Comparison of ENCODE assay signal across 8 cellular contexts in genomic region chr9:135751501-135751900, GRCh38. TPM values are rescaled to one million over a fixed set of nuclear protein-coding genes. Genes with fewer than 3 reads are reported as not detected.
"Had no signal": no experiment of that assay in that cellular context is flagged by ENCODE, and none has a peak within 500 bp of the region (broad histone marks: within the 10 kb centered on the region; RNA-seq: fewer than 3 reads in every experiment).

No MANE protein-coding gene starts in this region.

- H3K9me3 ChIP-seq: HAP-1 had no signal

- H3K27ac Mint-ChIP-seq: HFFc6 had no signal

- H3K4me3 Mint-ChIP-seq: HFFc6 had no signal

- DNase-seq: GM23248, HFFc6, IMR-90, KBM-7 had no signal

- H3K4me1 ChIP-seq: HAP-1 had no signal

- H3K36me3 ChIP-seq: HAP-1 had no signal

- ATAC-seq: HCT116 had no signal

- H3K4me3 ChIP-seq: GM23248, HAP-1 had no signal

- H2AFZ ChIP-seq: GM23248 had no signal

- H3K9ac ChIP-seq: GM23248 had no signal

- H3K27ac ChIP-seq: GM23248 had no signal

RNA-seq across cellular contexts. Expression of gene KCNT1, which starts 49.5 kb away (rescaled TPM):
- total RNA-seq: GM23248, HFFc6, HT-29, IMR-90 had no signal
- polyA plus RNA-seq: GM23248, IMR-90 had no signal

RNA-seq across cellular contexts. Expression of gene SOHLH1, which starts 52.2 kb away (rescaled TPM):
- total RNA-seq: GM23248, H1, HFFc6, HT-29, IMR-90 had no signal
- polyA plus RNA-seq: GM23248, IMR-90 had no signal
